Comparison of ENCODE assay signal across 15 cellular contexts in genomic region chr16:69423189-69423588, GRCh38. TPM values are rescaled to one million over a fixed set of nuclear protein-coding genes. Genes with fewer than 3 reads are reported as not detected.
DNase-seq lines count a peak whose midpoint lies in the region; TF ChIP-seq lines count a peak whose summit lies in the region.
"Had no signal": no experiment of that assay in that cellular context is flagged by ENCODE, and none has a peak within 500 bp of the region (broad histone marks: within the 10 kb centered on the region; RNA-seq: fewer than 3 reads in every experiment).

No MANE protein-coding gene starts in this region.

- H3K27ac ChIP-seq in HEK293 (ENCODE audit: extremely low read depth, low read depth, low read length) = no peak overlapping the region

- peaks cover 6% of the 10 kb centered on the region for H3K36me3 Mint-ChIP-seq in osteocyte (ENCODE audit: unreplicated experiment)

- peak; percentile 26 for DNase-seq in activated CD8-positive, alpha-beta memory T cell treated with anti-CD3 and anti-CD28 coated beads for 24 hours
- no peak for DNase-seq in activated CD8-positive, alpha-beta memory T cell treated with anti-CD3 and anti-CD28 coated beads, Interleukin-2, amount 50 U/mL, for 4 hours
- DNase-seq in adipocyte (ENCODE audit: low read depth) = no peak
- no peak for DNase-seq in osteocyte (ENCODE audit: extremely low spot score, unreplicated experiment)
- DNase-seq in NK-92 treated with Interleukin-12 subunit alpha and Interleukin-12 subunit beta, amount 100 ng/mL, for 24 hours (lab: John Stamatoyannopoulos, UW) = no peak
- no peak for DNase-seq in mesenteric fat pad (ENCODE audit: low spot score)
- DNase-seq in NCI-H748 treated with DMSO at 0.1 percent for 48 hours (lab: John Stamatoyannopoulos, UW) = no peak
- DNase-seq: aorta, endodermal cell, lower lobe of right lung, MV-4-11, NCI-H2227 treated with DMSO at 0.1 percent for 48 hours, SHP77 treated with DMSO at 0.1 percent for 48 hours, tibial artery had no signal

- H3K4me3 Mint-ChIP-seq in osteocyte (ENCODE audit: unreplicated experiment) = peak overlapping the region; percentile 61

- H3K27me3 ChIP-seq in adipocyte (replicated peaks; ENCODE audit: control insufficient read depth, insufficient read depth, low read length) = no peaks in the 10 kb centered on the region
- H3K27me3 ChIP-seq: tibial artery had no signal

- CTCF ChIA-PET in HEK293 (lab: Yijun Ruan, JAX) = interaction anchor here (0.8 kb wide), 1 partner anchor 31 kb away, joined by 4 read pairs; no protein-coding TSS in a partner anchor

- H3K9me3 Mint-ChIP-seq in osteocyte (ENCODE audit: unreplicated experiment) = no peaks in the 10 kb centered on the region

- POLR2A ChIA-PET in HEK293 (lab: Yijun Ruan, JAX) = interaction anchor here (0.7 kb wide), 1 partner anchor 141 kb away, joined by 6 read pairs; no protein-coding TSS in a partner anchor

- H3K4me3 ChIP-seq in HEK293 (ENCODE audit: low read depth, low read length) (no peak overlapping the region), adipocyte (ENCODE audit: low read length) (peak overlapping the region; percentile 95)

- no peak overlapping the region for H3K27ac Mint-ChIP-seq in osteocyte (ENCODE audit: unreplicated experiment)
- H3K27ac Mint-ChIP-seq: endodermal cell had no signal

- no peaks in the 10 kb centered on the region for H3K27me3 Mint-ChIP-seq in osteocyte (ENCODE audit: unreplicated experiment)

- peaks cover 23% of the 10 kb centered on the region for H3K4me1 Mint-ChIP-seq in osteocyte (ENCODE audit: unreplicated experiment)

- H3K36me3 ChIP-seq in HEK293 (ENCODE audit: control insufficient read depth in 2 of 2, insufficient read depth in 1 of 2, low read length in 2 of 2) = peaks cover 17% of the 10 kb centered on the region in 2 experiments; a peak in 2 of 3 replicates
- peaks cover 11% of the 10 kb centered on the region for H3K36me3 ChIP-seq in adipocyte (ENCODE audit: control insufficient read depth, insufficient read depth, low read length, severe bottlenecking)

- H3K4me1 ChIP-seq in HEK293 (ENCODE audit: control insufficient read depth, insufficient read depth, low read length) = peaks cover 2% of the 10 kb centered on the region; the same call in 1 of the 2 replicates
- H3K4me1 ChIP-seq in adipocyte (ENCODE audit: control insufficient read depth, insufficient read depth, low read length) = peaks cover 8% of the 10 kb centered on the region

- H3K9me3 ChIP-seq in HEK293 (ENCODE audit: control insufficient read depth, insufficient read depth, low read depth, low read length) (no peaks in the 10 kb centered on the region), adipocyte (ENCODE audit: control insufficient read depth, low read length) (no peaks in the 10 kb centered on the region)
- H3K9me3 ChIP-seq: lower lobe of right lung, tibial artery had no signal

- H3K9ac ChIP-seq in adipocyte (ENCODE audit: low read length) = no peak overlapping the region

- TF ChIP-seq CTCF in HEK293 (tag by site-specific recombination; IDR thresholded peaks at IDR 0.05) = no peak
- no peak for TF ChIP-seq CTCF in osteocyte (IDR thresholded peaks at IDR 0.05)

TF ChIP-seq in HEK293, 187 proteins besides CTCF, POLR2A, EP300 and RAD21:
- TF ChIP-seq, protein P1, sequence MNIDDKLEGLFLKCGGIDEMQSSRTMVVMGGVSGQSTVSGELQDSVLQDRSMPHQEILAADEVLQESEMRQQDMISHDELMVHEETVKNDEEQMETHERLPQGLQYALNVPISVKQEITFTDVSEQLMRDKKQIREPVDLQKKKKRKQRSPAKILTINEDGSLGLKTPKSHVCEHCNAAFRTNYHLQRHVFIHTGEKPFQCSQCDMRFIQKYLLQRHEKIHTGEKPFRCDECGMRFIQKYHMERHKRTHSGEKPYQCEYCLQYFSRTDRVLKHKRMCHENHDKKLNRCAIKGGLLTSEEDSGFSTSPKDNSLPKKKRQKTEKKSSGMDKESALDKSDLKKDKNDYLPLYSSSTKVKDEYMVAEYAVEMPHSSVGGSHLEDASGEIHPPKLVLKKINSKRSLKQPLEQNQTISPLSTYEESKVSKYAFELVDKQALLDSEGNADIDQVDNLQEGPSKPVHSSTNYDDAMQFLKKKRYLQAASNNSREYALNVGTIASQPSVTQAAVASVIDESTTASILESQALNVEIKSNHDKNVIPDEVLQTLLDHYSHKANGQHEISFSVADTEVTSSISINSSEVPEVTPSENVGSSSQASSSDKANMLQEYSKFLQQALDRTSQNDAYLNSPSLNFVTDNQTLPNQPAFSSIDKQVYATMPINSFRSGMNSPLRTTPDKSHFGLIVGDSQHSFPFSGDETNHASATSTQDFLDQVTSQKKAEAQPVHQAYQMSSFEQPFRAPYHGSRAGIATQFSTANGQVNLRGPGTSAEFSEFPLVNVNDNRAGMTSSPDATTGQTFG (tag by site-specific recombination; IDR thresholded peaks at IDR 0.05; ENCODE audit: borderline replicate concordance) = no peak
- TF ChIP-seq HOXC10 (CRISPR knock-in tag; IDR thresholded peaks at IDR 0.05) = no peak
- no peak for TF ChIP-seq ZNF544 (tag by site-specific recombination; IDR thresholded peaks at IDR 0.05)
- TF ChIP-seq ZNF266 (tag by site-specific recombination; IDR thresholded peaks at IDR 0.05; ENCODE audit: low read depth) = no peak
- TF ChIP-seq ZNF596 (tag by site-specific recombination; IDR thresholded peaks at IDR 0.05) = no peak
- 0 out of 2 replicates have a peak, but pooled peaks have one; percentile 32 for TF ChIP-seq ATF2 (tag by site-specific recombination; IDR thresholded peaks at IDR 0.05; ENCODE audit: low read depth)
- no peak for TF ChIP-seq ZNF274 (IDR thresholded peaks at IDR 0.05; ENCODE audit: low read length)
- no peak for TF ChIP-seq ZNF274 (tag by site-specific recombination; IDR thresholded peaks at IDR 0.05; ENCODE audit: borderline replicate concordance)
- TF ChIP-seq SCRT2 (tag by site-specific recombination; IDR thresholded peaks at IDR 0.05) = peak; percentile 51; the same call in 1 of the 2 replicates
- no peak for TF ChIP-seq ZNF121 (tag by site-specific recombination; IDR thresholded peaks at IDR 0.05)
- TF ChIP-seq ZNF658 (tag by site-specific recombination; IDR thresholded peaks at IDR 0.05) = no peak
- TF ChIP-seq ZNF404 (tag by site-specific recombination; IDR thresholded peaks at IDR 0.05) = no peak
- TF ChIP-seq SCRT1 (tag by site-specific recombination; IDR thresholded peaks at IDR 0.05; ENCODE audit: borderline replicate concordance) = no peak
- no peak for TF ChIP-seq BCL11B (tag by site-specific recombination; IDR thresholded peaks at IDR 0.05; ENCODE audit: low read depth)
- no peak for TF ChIP-seq ZNF133 (tag by site-specific recombination; IDR thresholded peaks at IDR 0.05)
- TF ChIP-seq, protein P2, sequence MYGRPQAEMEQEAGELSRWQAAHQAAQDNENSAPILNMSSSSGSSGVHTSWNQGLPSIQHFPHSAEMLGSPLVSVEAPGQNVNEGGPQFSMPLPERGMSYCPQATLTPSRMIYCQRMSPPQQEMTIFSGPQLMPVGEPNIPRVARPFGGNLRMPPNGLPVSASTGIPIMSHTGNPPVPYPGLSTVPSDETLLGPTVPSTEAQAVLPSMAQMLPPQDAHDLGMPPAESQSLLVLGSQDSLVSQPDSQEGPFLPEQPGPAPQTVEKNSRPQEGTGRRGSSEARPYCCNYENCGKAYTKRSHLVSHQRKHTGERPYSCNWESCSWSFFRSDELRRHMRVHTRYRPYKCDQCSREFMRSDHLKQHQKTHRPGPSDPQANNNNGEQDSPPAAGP (tag by site-specific recombination; IDR thresholded peaks at IDR 0.05) = no peak
- no peak for TF ChIP-seq ZNF792 (tag by site-specific recombination; IDR thresholded peaks at IDR 0.05)
- no peak for TF ChIP-seq ZNF48 (tag by site-specific recombination; IDR thresholded peaks at IDR 0.05)

RNA-seq across cellular contexts. Expression of gene CYB5B, which starts 1.2 kb away (rescaled TPM):
- total RNA-seq in osteocyte (69.8 and 74.2 TPM in 2 replicates), mesenteric fat pad (62.5 TPM)

RNA-seq across cellular contexts. Expression of gene TERF2, which starts 37.4 kb away (rescaled TPM):
- total RNA-seq in osteocyte (33.5 and 43.7 TPM in 2 replicates), mesenteric fat pad (30.6 TPM)
